10 cellular contexts compared by ENCODE assay signal in the genomic region with DNA sequence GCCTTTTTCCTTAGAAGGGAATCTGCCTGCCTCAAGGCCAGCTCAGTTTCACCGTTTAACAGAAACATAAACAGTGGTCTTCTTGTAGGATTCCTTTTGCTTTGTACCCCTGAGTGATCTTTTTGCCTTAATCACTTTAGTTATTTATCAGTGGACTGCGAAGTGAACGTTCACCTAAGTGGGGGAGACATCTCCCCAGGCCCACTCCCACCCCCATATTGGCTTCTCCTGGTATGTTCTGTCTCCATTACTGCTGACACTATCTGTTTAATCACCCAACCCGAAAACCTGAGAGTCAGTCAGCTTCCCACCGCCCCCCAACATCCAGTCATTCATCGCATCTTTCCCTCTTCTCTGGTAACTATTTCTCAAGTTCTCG. TPM values are rescaled to one million over a fixed set of nuclear protein-coding genes. Genes with fewer than 3 reads are reported as not detected.
DNase-seq lines count a peak whose midpoint lies in the region; ATAC-seq and TF ChIP-seq lines count a peak whose summit lies in the region.
"Had no signal": no experiment of that assay in that cellular context is flagged by ENCODE, and none has a peak within 500 bp of the region (broad histone marks: within the 10 kb centered on the region; RNA-seq: fewer than 3 reads in every experiment).

No MANE protein-coding gene starts in this region.

- no peak for ATAC-seq in activated naive CD8-positive, alpha-beta T cell treated with anti-CD3 and anti-CD28 coated beads, Interleukin-2, amount 10 ng/mL, durations not matched to agents 7 days and 5 days (ENCODE audit: low read depth)
- no peak for ATAC-seq in lower lobe of right lung
- no peak for ATAC-seq in omental fat pad (ENCODE audit: low FRiP score)

- H3K27me3 ChIP-seq in ACC112 (ENCODE audit: insufficient read depth, low read length): no peaks in the 10 kb centered on the region
- no peaks in the 10 kb centered on the region for H3K27me3 ChIP-seq in HAP-1 (ENCODE audit: low read depth)
- no peaks in the 10 kb centered on the region for H3K27me3 ChIP-seq in lower lobe of right lung (ENCODE audit: low read depth)

- H3K9me3 ChIP-seq in HAP-1 (no peaks in the 10 kb centered on the region), lower lobe of right lung (no peaks in the 10 kb centered on the region)

- POLR2A ChIA-PET in activated naive CD8-positive, alpha-beta T cell treated with anti-CD3 and anti-CD28 coated beads, Interleukin-2, amount 10 ng/mL, durations not matched to agents 7 days and 5 days (lab: Charles Lee): interaction anchor here (0.7 to 2.9 kb wide), 3 partner anchors 8 to 1238 kb away, joined by 3 to 10 read pairs (median 4); partner anchors contain the start of genes BRIX1 and RAD1

- H2AFZ ChIP-seq in ACC112 (ENCODE audit: low read length, unreplicated experiment): no peak overlapping the region

- in situ Hi-C loops in HAP-1 (cut with MboI; ENCODE audit: low sequenced_read_pairs): loop anchor here (5.0 kb wide), 1 partner anchor 76 kb away; no protein-coding TSS in a partner anchor

- DNase-seq in HAP-1 (ENCODE audit: low spot score in 2 of 2) (no peak), lower lobe of right lung (no peak), hepatic stellate cell (ENCODE audit: low spot score) (no peak), RKO (ENCODE audit: low spot score) (no peak), omental fat pad (ENCODE audit: low spot score) (no peak), foreskin melanocyte (no peak)
- DNase-seq in activated naive CD8-positive, alpha-beta T cell treated with anti-CD3 and anti-CD28 coated beads, Interleukin-2, amount 10 ng/mL, durations not matched to agents 7 days and 5 days: no peak
- DNase-seq: activated gamma-delta T cell, DMS79 had no signal

- no peak overlapping the region for H3K27ac Mint-ChIP-seq in activated naive CD8-positive, alpha-beta T cell treated with anti-CD3 and anti-CD28 coated beads, Interleukin-2, amount 10 ng/mL, durations not matched to agents 7 days and 5 days

- peaks cover 47% of the 10 kb centered on the region for H3K4me1 Mint-ChIP-seq in activated naive CD8-positive, alpha-beta T cell treated with anti-CD3 and anti-CD28 coated beads, Interleukin-2, amount 10 ng/mL, durations not matched to agents 7 days and 5 days

- H3K27ac ChIP-seq in ACC112 (ENCODE audit: low read depth, low read length) (no peak overlapping the region), lower lobe of right lung (no peak overlapping the region)

- no peaks in the 10 kb centered on the region for H3K27me3 Mint-ChIP-seq in activated naive CD8-positive, alpha-beta T cell treated with anti-CD3 and anti-CD28 coated beads, Interleukin-2, amount 10 ng/mL, durations not matched to agents 7 days and 5 days

- H3K79me2 ChIP-seq in ACC112 (ENCODE audit: control insufficient read depth, insufficient read depth, low read length, unreplicated experiment): peaks cover 54% of the 10 kb centered on the region

- peak overlapping the region; percentile 96 for H3K4me3 ChIP-seq in ACC112 (ENCODE audit: low read depth, low read length)
- H3K4me3 ChIP-seq in HAP-1: peak overlapping the region; percentile 85
- peak overlapping the region; percentile 89 for H3K4me3 ChIP-seq in lower lobe of right lung

- TF ChIP-seq CTCF in lower lobe of right lung (IDR thresholded peaks at IDR 0.05) (no peak), omental fat pad (IDR thresholded peaks at IDR 0.05) (no peak)

- no peaks in the 10 kb centered on the region for H3K9me3 Mint-ChIP-seq in activated naive CD8-positive, alpha-beta T cell treated with anti-CD3 and anti-CD28 coated beads, Interleukin-2, amount 10 ng/mL, durations not matched to agents 7 days and 5 days

- H3K4me1 ChIP-seq in ACC112 (ENCODE audit: control insufficient read depth, insufficient read depth, low read length, unreplicated experiment) (peaks cover 30% of the 10 kb centered on the region), HAP-1 (peaks cover 12% of the 10 kb centered on the region), lower lobe of right lung (peaks cover 35% of the 10 kb centered on the region)

- intact Hi-C loops in lower lobe of right lung (cut with DNase I): no loop called here

- peak overlapping the region; percentile 96 for H3K4me3 Mint-ChIP-seq in activated naive CD8-positive, alpha-beta T cell treated with anti-CD3 and anti-CD28 coated beads, Interleukin-2, amount 10 ng/mL, durations not matched to agents 7 days and 5 days

- H3K36me3 ChIP-seq in ACC112 (ENCODE audit: insufficient read depth, low read length) (peaks cover 18% of the 10 kb centered on the region; the same call in 1 of the 2 replicates), HAP-1 (replicated peaks) (peaks cover 46% of the 10 kb centered on the region), lower lobe of right lung (peaks cover 23% of the 10 kb centered on the region)

- H3K36me3 Mint-ChIP-seq in activated naive CD8-positive, alpha-beta T cell treated with anti-CD3 and anti-CD28 coated beads, Interleukin-2, amount 10 ng/mL, durations not matched to agents 7 days and 5 days: peaks cover 34% of the 10 kb centered on the region

RNA-seq across cellular contexts. Expression of gene SKP2, which starts 1.4 kb away (rescaled TPM):
- 10 to 100 TPM; 40.8 to 49.2 TPM for total RNA-seq in activated naive CD8-positive, alpha-beta T cell treated with anti-CD3 and anti-CD28 coated beads, Interleukin-2, amount 10 ng/mL, durations not matched to agents 7 days and 5 days
- total RNA-seq in lower lobe of right lung (15.6 TPM), omental fat pad (10 to 100 TPM in 3 of 4 donors, 1 to 10 TPM in 1; 8.6 to 19.4 (median 14.1) TPM)

RNA-seq across cellular contexts. Expression of gene LMBRD2, which starts 1.6 kb away (rescaled TPM):
- total RNA-seq in activated naive CD8-positive, alpha-beta T cell treated with anti-CD3 and anti-CD28 coated beads, Interleukin-2, amount 10 ng/mL, durations not matched to agents 7 days and 5 days: 10 to 100 TPM; 13.8 to 14.4 TPM
- total RNA-seq in lower lobe of right lung: 12.1 TPM
- total RNA-seq in omental fat pad: 10 to 100 TPM in 1 of 4 donors, 1 to 10 TPM in 3; 6.2 to 12.0 (median 8.6) TPM
